In genomic region chr4:16585053-16585452, GRCh38 we compare ENCODE assay signal across 17 cellular contexts.
DNase-seq lines count a peak whose midpoint lies in the region; ATAC-seq and TF ChIP-seq lines count a peak whose summit lies in the region.
"Had no signal": no experiment of that assay in that cellular context is flagged by ENCODE, and none has a peak within 500 bp of the region (broad histone marks: within the 10 kb centered on the region; RNA-seq: fewer than 3 reads in every experiment).

No MANE protein-coding gene starts in this region.

- H3K4me3 Mint-ChIP-seq in natural killer cell treated with Interleukin-12 subunit alpha and Interleukin-12 subunit beta and Interleukin-15 and Interleukin-18, amount 100 ng/mL, for 72 hours = no peak overlapping the region
- H3K4me3 Mint-ChIP-seq in natural killer cell (no peak overlapping the region), neural progenitor cell (no peak overlapping the region)
- H3K4me3 Mint-ChIP-seq: B cell; CD4-positive, alpha-beta T cell; CD8-positive, alpha-beta T cell had no signal

- H3K9me3 ChIP-seq in neural progenitor cell (ENCODE audit: low read depth) = no peaks in the 10 kb centered on the region
- no peaks in the 10 kb centered on the region for H3K9me3 ChIP-seq in osteoblast (ENCODE audit: low read depth, low read length)
- no peaks in the 10 kb centered on the region for H3K9me3 ChIP-seq in left lung
- H3K9me3 ChIP-seq: A549; BLaER1 treated with 17β-estradiol and CSF1 and Interleukin-3, amounts not matched to agents 10 nM and 100 nM; Caco-2 had no signal

- H3K4me1 ChIP-seq in neural progenitor cell (peaks cover 8% of the 10 kb centered on the region), osteoblast (ENCODE audit: insufficient read depth, low read length) (peaks cover 22% of the 10 kb centered on the region), left lung (no peaks in the 10 kb centered on the region)
- H3K4me1 ChIP-seq: A549, Caco-2 had no signal

- no peaks in the 10 kb centered on the region for H3K79me2 ChIP-seq in neural progenitor cell (ENCODE audit: low read depth)
- no peaks in the 10 kb centered on the region for H3K79me2 ChIP-seq in osteoblast (ENCODE audit: insufficient read depth, low read length)

- no peak for DNase-seq in natural killer cell treated with Interleukin-12 subunit alpha and Interleukin-12 subunit beta and Interleukin-15 and Interleukin-18, amount 100 ng/mL, for 72 hours (ENCODE audit: low spot score)
- DNase-seq in natural killer cell = no peak
- no peak for DNase-seq in neural progenitor cell (ENCODE audit: low spot score)
- DNase-seq in osteoblast (ENCODE audit: insufficient read length, low spot score, missing footprints) = no peak
- DNase-seq in left lung = no peak
- DNase-seq: AML-193; Caco-2; Calu3; CD4-positive, alpha-beta T cell; CD8-positive, alpha-beta T cell; DMS79 treated with DMSO at 0.1 percent for 48 hours; GF-D8 had no signal

- intact Hi-C loops in natural killer cell (cut with micrococcal nuclease) (no loop called here), left lung (cut with DNase I) (no loop called here)

- no peaks in the 10 kb centered on the region for H3K36me3 Mint-ChIP-seq in natural killer cell treated with Interleukin-12 subunit alpha and Interleukin-12 subunit beta and Interleukin-15 and Interleukin-18, amount 100 ng/mL, for 72 hours
- H3K36me3 Mint-ChIP-seq in natural killer cell (no peaks in the 10 kb centered on the region), neural progenitor cell (peaks cover 20% of the 10 kb centered on the region)
- H3K36me3 Mint-ChIP-seq: CD8-positive, alpha-beta T cell had no signal

- H3K4me2 ChIP-seq in neural progenitor cell (no peak overlapping the region), osteoblast (ENCODE audit: insufficient read depth, low read length) (no peak overlapping the region)
- H3K4me2 ChIP-seq: A549; BLaER1 treated with 17β-estradiol and CSF1 and Interleukin-3, amounts not matched to agents 10 nM and 100 nM had no signal

- peaks cover 0 to 4% of the 10 kb centered on the region in 2 donors for H3K4me1 Mint-ChIP-seq in natural killer cell treated with Interleukin-12 subunit alpha and Interleukin-12 subunit beta and Interleukin-15 and Interleukin-18, amount 100 ng/mL, for 72 hours (ENCODE audit: low read depth in 2 of 2)
- H3K4me1 Mint-ChIP-seq in natural killer cell = peaks cover 5% of the 10 kb centered on the region in 2 donors
- peaks cover 42% of the 10 kb centered on the region for H3K4me1 Mint-ChIP-seq in neural progenitor cell
- H3K4me1 Mint-ChIP-seq: B cell had no signal

- no peak overlapping the region for H3K9ac ChIP-seq in neural progenitor cell
- H3K9ac ChIP-seq: BLaER1 treated with 17β-estradiol and CSF1 and Interleukin-3, amounts not matched to agents 10 nM and 100 nM had no signal

- no peaks in the 10 kb centered on the region for H4K20me1 ChIP-seq in neural progenitor cell (ENCODE audit: low read depth)
- no peaks in the 10 kb centered on the region for H4K20me1 ChIP-seq in osteoblast (ENCODE audit: insufficient read depth, low read length)
- H4K20me1 ChIP-seq: BLaER1 treated with 17β-estradiol and CSF1 and Interleukin-3, amounts not matched to agents 10 nM and 100 nM had no signal

- no peak overlapping the region for H3K27ac Mint-ChIP-seq in natural killer cell treated with Interleukin-12 subunit alpha and Interleukin-12 subunit beta and Interleukin-15 and Interleukin-18, amount 100 ng/mL, for 72 hours
- H3K27ac Mint-ChIP-seq in natural killer cell = no peak overlapping the region
- H3K27ac Mint-ChIP-seq in neural progenitor cell = peak overlapping the region; percentile 70
- H3K27ac Mint-ChIP-seq: B cell; CD4-positive, alpha-beta T cell; CD8-positive, alpha-beta T cell had no signal

- no peak overlapping the region for H2AFZ ChIP-seq in neural progenitor cell (replicated peaks)
- no peak overlapping the region for H2AFZ ChIP-seq in osteoblast (ENCODE audit: low read length)

- no peaks in the 10 kb centered on the region for H3F3A ChIP-seq in neural progenitor cell (ENCODE audit: low read depth)

- no peaks in the 10 kb centered on the region for H3K9me3 Mint-ChIP-seq in natural killer cell treated with Interleukin-12 subunit alpha and Interleukin-12 subunit beta and Interleukin-15 and Interleukin-18, amount 100 ng/mL, for 72 hours
- H3K9me3 Mint-ChIP-seq in natural killer cell (no peaks in the 10 kb centered on the region), neural progenitor cell (no peaks in the 10 kb centered on the region)
- H3K9me3 Mint-ChIP-seq: CD4-positive, alpha-beta T cell; CD8-positive, alpha-beta T cell had no signal

- H3K36me3 ChIP-seq in neural progenitor cell = no peaks in the 10 kb centered on the region
- H3K36me3 ChIP-seq in osteoblast (ENCODE audit: insufficient read depth, low read length) = no peaks in the 10 kb centered on the region
- no peaks in the 10 kb centered on the region for H3K36me3 ChIP-seq in left lung
- H3K36me3 ChIP-seq: BLaER1 treated with 17β-estradiol and CSF1 and Interleukin-3, amounts not matched to agents 10 nM and 100 nM had no signal

- no peaks in the 10 kb centered on the region for H3K27me3 ChIP-seq in neural progenitor cell
- H3K27me3 ChIP-seq in osteoblast (ENCODE audit: insufficient read depth, low read length) = no peaks in the 10 kb centered on the region
- no peaks in the 10 kb centered on the region for H3K27me3 ChIP-seq in left lung
- H3K27me3 ChIP-seq: BLaER1 treated with 17β-estradiol and CSF1 and Interleukin-3, amounts not matched to agents 10 nM and 100 nM had no signal

- H3K27me3 Mint-ChIP-seq in natural killer cell treated with Interleukin-12 subunit alpha and Interleukin-12 subunit beta and Interleukin-15 and Interleukin-18, amount 100 ng/mL, for 72 hours = no peaks in the 10 kb centered on the region
- H3K27me3 Mint-ChIP-seq in natural killer cell (ENCODE audit: low read depth in 2 of 2) = no peaks in the 10 kb centered on the region
- no peaks in the 10 kb centered on the region for H3K27me3 Mint-ChIP-seq in neural progenitor cell (ENCODE audit: insufficient read depth, low read depth)
- H3K27me3 Mint-ChIP-seq: B cell; CD4-positive, alpha-beta T cell had no signal

- H3K4me3 ChIP-seq in neural progenitor cell (no peak overlapping the region), osteoblast (ENCODE audit: insufficient read depth, low read length) (no peak overlapping the region), left lung (no peak overlapping the region)
- H3K4me3 ChIP-seq: A549; BLaER1 treated with 17β-estradiol and CSF1 and Interleukin-3, amounts not matched to agents 10 nM and 100 nM had no signal

- TF ChIP-seq CTCF in natural killer cell (IDR thresholded peaks at IDR 0.05) (no peak), neural progenitor cell (IDR thresholded peaks at IDR 0.05) (no peak), osteoblast (IDR thresholded peaks at IDR 0.05; ENCODE audit: extremely low read depth, low read depth, low read length) (no peak), left lung (IDR thresholded peaks at IDR 0.05) (no peak)

- no peak overlapping the region for H3K27ac ChIP-seq in neural progenitor cell
- no peak overlapping the region for H3K27ac ChIP-seq in osteoblast (ENCODE audit: low read depth, low read length)
- H3K27ac ChIP-seq in left lung = no peak overlapping the region
- H3K27ac ChIP-seq: 22Rv1; A549; BLaER1 treated with 17β-estradiol and CSF1 and Interleukin-3, amounts not matched to agents 10 nM and 100 nM; C4-2B had no signal

- peak; percentile 6 to 27 for ATAC-seq in natural killer cell treated with Interleukin-12 subunit alpha and Interleukin-12 subunit beta and Interleukin-15 and Interleukin-18, amount 100 ng/mL, for 72 hours
- ATAC-seq in natural killer cell = no peak
- ATAC-seq in left lung = no peak
- ATAC-seq: A549; CD8-positive, alpha-beta T cell had no signal

Comparison
In these comparisons a context has a peak if more than half of its experiments do, and no peak if none do; other contexts are left out.
1. ATAC-seq: peak in natural killer cell treated with Interleukin-12 subunit alpha and Interleukin-12 subunit beta and Interleukin-15 and Interleukin-18, amount 100 ng/mL, for 72 hours (2 of 2); none in natural killer cell (0 of 3) and left lung (single experiment).